In genomic region chr12:94644622-94645021, GRCh38 we compare ENCODE assay signal across 8 cellular contexts. TPM values are rescaled to one million over a fixed set of nuclear protein-coding genes. Genes with fewer than 3 reads are reported as not detected.
DNase-seq lines count a peak whose midpoint lies in the region; ATAC-seq lines count a peak whose summit lies in the region.

No MANE protein-coding gene starts in this region.

- ATAC-seq in GM18517 (IDR thresholded peaks at IDR 0.05; ENCODE audit: unreplicated experiment) (peak; percentile 44), HG03103 (IDR thresholded peaks at IDR 0.05; ENCODE audit: low read depth, unreplicated experiment) (peak; percentile 35), GM21529 (IDR thresholded peaks at IDR 0.05; ENCODE audit: unreplicated experiment) (no peak)

- H3K4me3 Mint-ChIP-seq in activated T-helper 1 cell treated with anti-CD3 and anti-CD28 coated beads, Interleukin-12 subunit alpha, Interleukin-12 subunit beta, Interleukin-2, Interleukin-4 antibody, amounts not matched to agents 30 ng/mL and 10 ng/mL and 1 ng/mL, durations not matched to agents 14 hours and 24 hours and 36 hours = peak overlapping the region; percentile 63

- intact Hi-C loops in activated T-helper 1 cell treated with anti-CD3 and anti-CD28 coated beads, Interleukin-12 subunit alpha, Interleukin-12 subunit beta, Interleukin-2, Interleukin-4 antibody, amounts not matched to agents 30 ng/mL and 10 ng/mL and 1 ng/mL, durations not matched to agents 14 hours and 24 hours and 36 hours (cut with micrococcal nuclease) = loop anchor here (5.0 to 10.0 kb wide), 9 partner anchors 187 to 1720 kb away; partner anchors contain the start of genes CEP83, EEA1, PLXNC1 and SOCS2

- no peak for DNase-seq in activated T-helper 1 cell treated with anti-CD3 and anti-CD28 coated beads, Interleukin-12 subunit alpha, Interleukin-12 subunit beta, Interleukin-2, Interleukin-4 antibody, amounts not matched to agents 30 ng/mL and 10 ng/mL and 1 ng/mL, durations not matched to agents 14 hours and 24 hours and 36 hours (ENCODE audit: low spot score)
- peak; percentile 22 for DNase-seq in midbrain (lab: John Stamatoyannopoulos, UW)
- DNase-seq in activated naive CD4-positive, alpha-beta T cell treated with Interleukin-2 at 50 U/mL for 16 hours = no peak
- no peak for DNase-seq in NCI-H345 treated with DMSO at 0.1 percent for 48 hours (lab: John Stamatoyannopoulos, UW; ENCODE audit: unreplicated experiment)
- no peak for DNase-seq in AG08395 (ENCODE audit: low spot score)

- no peaks in the 10 kb centered on the region for H3K9me3 Mint-ChIP-seq in activated T-helper 1 cell treated with anti-CD3 and anti-CD28 coated beads, Interleukin-12 subunit alpha, Interleukin-12 subunit beta, Interleukin-2, Interleukin-4 antibody, amounts not matched to agents 30 ng/mL and 10 ng/mL and 1 ng/mL, durations not matched to agents 14 hours and 24 hours and 36 hours

- peaks cover 69% of the 10 kb centered on the region for H3K27me3 Mint-ChIP-seq in activated T-helper 1 cell treated with anti-CD3 and anti-CD28 coated beads, Interleukin-12 subunit alpha, Interleukin-12 subunit beta, Interleukin-2, Interleukin-4 antibody, amounts not matched to agents 30 ng/mL and 10 ng/mL and 1 ng/mL, durations not matched to agents 14 hours and 24 hours and 36 hours (ENCODE audit: insufficient read depth)

- peaks cover 2% of the 10 kb centered on the region for H3K36me3 Mint-ChIP-seq in activated T-helper 1 cell treated with anti-CD3 and anti-CD28 coated beads, Interleukin-12 subunit alpha, Interleukin-12 subunit beta, Interleukin-2, Interleukin-4 antibody, amounts not matched to agents 30 ng/mL and 10 ng/mL and 1 ng/mL, durations not matched to agents 14 hours and 24 hours and 36 hours (ENCODE audit: low read depth)

- no peak overlapping the region for H3K27ac Mint-ChIP-seq in activated T-helper 1 cell treated with anti-CD3 and anti-CD28 coated beads, Interleukin-12 subunit alpha, Interleukin-12 subunit beta, Interleukin-2, Interleukin-4 antibody, amounts not matched to agents 30 ng/mL and 10 ng/mL and 1 ng/mL, durations not matched to agents 14 hours and 24 hours and 36 hours

- H3K4me1 Mint-ChIP-seq in activated T-helper 1 cell treated with anti-CD3 and anti-CD28 coated beads, Interleukin-12 subunit alpha, Interleukin-12 subunit beta, Interleukin-2, Interleukin-4 antibody, amounts not matched to agents 30 ng/mL and 10 ng/mL and 1 ng/mL, durations not matched to agents 14 hours and 24 hours and 36 hours (ENCODE audit: low read depth) = peaks cover 44% of the 10 kb centered on the region

RNA-seq across cellular contexts. Expression of gene TMCC3, which starts 5.7 kb away (rescaled TPM):
- 0.08 and 0.12 TPM in 2 replicates for total RNA-seq in activated T-helper 1 cell treated with anti-CD3 and anti-CD28 coated beads, Interleukin-12 subunit alpha, Interleukin-12 subunit beta, Interleukin-2, Interleukin-4 antibody, amounts not matched to agents 30 ng/mL and 10 ng/mL and 1 ng/mL, durations not matched to agents 14 hours and 24 hours and 36 hours
